In genomic region chr15:65027593-65027992, GRCh38 we compare ENCODE assay signal across 2 cellular contexts.
TF ChIP-seq lines count a peak whose summit lies in the region.

No MANE protein-coding gene starts in this region.

TF ChIP-seq in SK-N-SH, 30 proteins besides CTCF, POLR2A, EP300 and RAD21 (continued from another document):
- TF ChIP-seq, protein P1, sequence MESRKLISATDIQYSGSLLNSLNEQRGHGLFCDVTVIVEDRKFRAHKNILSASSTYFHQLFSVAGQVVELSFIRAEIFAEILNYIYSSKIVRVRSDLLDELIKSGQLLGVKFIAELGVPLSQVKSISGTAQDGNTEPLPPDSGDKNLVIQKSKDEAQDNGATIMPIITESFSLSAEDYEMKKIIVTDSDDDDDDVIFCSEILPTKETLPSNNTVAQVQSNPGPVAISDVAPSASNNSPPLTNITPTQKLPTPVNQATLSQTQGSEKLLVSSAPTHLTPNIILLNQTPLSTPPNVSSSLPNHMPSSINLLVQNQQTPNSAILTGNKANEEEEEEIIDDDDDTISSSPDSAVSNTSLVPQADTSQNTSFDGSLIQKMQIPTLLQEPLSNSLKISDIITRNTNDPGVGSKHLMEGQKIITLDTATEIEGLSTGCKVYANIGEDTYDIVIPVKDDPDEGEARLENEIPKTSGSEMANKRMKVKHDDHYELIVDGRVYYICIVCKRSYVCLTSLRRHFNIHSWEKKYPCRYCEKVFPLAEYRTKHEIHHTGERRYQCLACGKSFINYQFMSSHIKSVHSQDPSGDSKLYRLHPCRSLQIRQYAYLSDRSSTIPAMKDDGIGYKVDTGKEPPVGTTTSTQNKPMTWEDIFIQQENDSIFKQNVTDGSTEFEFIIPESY (IDR thresholded peaks at IDR 0.05; ENCODE audit: borderline replicate concordance, low read depth): no peak

TF ChIP-seq in SK-N-SH treated with all-trans-retinoic acid at 6 μM for 48 hours, 23 proteins besides CTCF, POLR2A, EP300 and RAD21 (continued from another document):
- TF ChIP-seq GLIS3 (CRISPR knock-in tag; IDR thresholded peaks at IDR 0.05): no peak
